ENCODE assay signal across 14 cellular contexts in the genomic region with DNA sequence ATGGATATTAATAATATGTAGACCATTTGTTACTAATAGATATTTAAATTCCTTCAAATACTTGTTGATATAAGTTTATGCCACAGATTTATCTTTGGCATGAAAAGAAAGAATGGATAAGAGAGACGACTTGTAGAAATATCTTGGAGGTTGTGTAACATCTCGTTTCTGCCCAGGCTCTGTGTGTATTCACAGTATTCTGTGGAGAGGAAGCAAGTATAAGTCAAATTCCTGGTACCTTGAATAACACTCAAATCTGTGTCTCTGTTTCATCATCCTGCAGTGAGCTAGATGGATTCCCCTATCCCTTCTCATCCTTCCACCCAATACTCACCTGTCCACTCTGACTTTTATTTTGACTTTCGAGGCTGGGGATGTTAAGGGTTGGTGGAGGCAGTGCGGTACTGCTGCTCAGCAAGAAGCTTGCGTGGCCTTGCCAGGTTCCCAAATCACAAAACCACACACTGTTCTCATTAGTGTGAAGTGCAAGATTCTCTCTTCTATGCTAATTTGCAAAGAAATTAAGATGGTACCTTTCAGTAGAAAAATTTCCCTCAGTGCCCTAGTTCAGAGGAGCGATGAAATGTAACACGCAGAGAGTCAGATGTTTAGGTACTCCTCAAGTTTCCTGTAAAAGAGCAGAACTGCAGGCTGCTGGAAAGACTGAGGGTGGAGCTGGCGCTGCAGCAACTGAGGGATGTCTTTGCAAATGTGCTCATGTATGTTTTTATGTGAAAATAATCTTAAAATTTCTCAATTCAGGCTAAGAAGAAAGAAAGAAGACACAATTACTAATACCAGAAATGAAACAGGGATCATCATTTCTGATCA. TPM values are rescaled to one million over a fixed set of nuclear protein-coding genes. Genes with fewer than 3 reads are reported as not detected.
A peak's percentile ranks its signal among the peaks of the same experiment; 100 is the strongest.
DNase-seq lines count a peak whose midpoint lies in the region; ATAC-seq, FAIRE-seq and TF ChIP-seq lines count a peak whose summit lies in the region.
"Had no signal": no experiment of that assay in that cellular context is flagged by ENCODE, and none has a peak within 500 bp of the region (broad histone marks: within the 10 kb centered on the region; RNA-seq: fewer than 3 reads in every experiment).

No MANE protein-coding gene starts in this region.

- in situ Hi-C loops in HepG2 (cut with HindIII; ENCODE audit: extremely low pct_ligation_motif_present, low pct_unique_long_range_greater_than_20kb) = no loop called here

- no peaks in the 10 kb centered on the region for H3K79me2 ChIP-seq in HepG2 (ENCODE audit: insufficient read depth, low read length)

- DNase-seq in HepG2 (ENCODE audit: low spot score) (no peak), caudate nucleus (lab: John Stamatoyannopoulos, UW) (peak in 34 of 61 donors; percentile 13 to 89 (median 34)), left kidney (ENCODE audit: low read depth, low spot score) (peak; percentile 64), NCI-H774 (lab: John Stamatoyannopoulos, UW) (no peak)
- no peak for DNase-seq in naive thymus-derived CD8-positive, alpha-beta T cell
- DNase-seq in natural killer cell treated with Interleukin-12 subunit alpha and Interleukin-12 subunit beta and Interleukin-15 and Interleukin-18, amount 100 ng/mL, for 72 hours (ENCODE audit: low spot score) = no peak
- DNase-seq: activated CD4-positive, alpha-beta T cell treated with anti-CD3 and anti-CD28 coated beads, Interleukin-2, amount 50 U/mL, for 48 hours; naive B cell; NCI-H2081 treated with DMSO at 0.1 percent for 48 hours had no signal

- TF ChIP-seq CTCF in liver (IDR thresholded peaks at IDR 0.05; ENCODE audit: low read depth, low read length, missing input control) = peak; percentile 8
- TF ChIP-seq CTCF in HepG2 (CRISPR knock-in tag; IDR thresholded peaks at IDR 0.05) = no peak

- no peaks in the 10 kb centered on the region for H3K36me3 ChIP-seq in liver (ENCODE audit: control insufficient read depth in 4 of 4, insufficient read depth in 3 of 4, low read depth in 1 of 4, low read length in 3 of 4)
- H3K36me3 ChIP-seq in HepG2 (replicated peaks in 1 of 2; ENCODE audit: control insufficient read depth in 1 of 2, insufficient read depth in 2 of 2, low read length in 2 of 2) = no peaks in the 10 kb centered on the region
- H3K36me3 ChIP-seq: BLaER1 treated with 17β-estradiol and CSF1 and Interleukin-3, amounts not matched to agents 10 nM and 100 nM had no signal

- H3K36me3 Mint-ChIP-seq in naive thymus-derived CD8-positive, alpha-beta T cell = no peaks in the 10 kb centered on the region
- H3K36me3 Mint-ChIP-seq in natural killer cell treated with Interleukin-12 subunit alpha and Interleukin-12 subunit beta and Interleukin-15 and Interleukin-18, amount 100 ng/mL, for 72 hours = no peaks in the 10 kb centered on the region
- H3K36me3 Mint-ChIP-seq: naive B cell had no signal

- H3K4me3 ChIP-seq in liver (ENCODE audit: low read depth in 1 of 3, low read length in 3 of 3) (no peak overlapping the region), HepG2 (replicated peaks in 1 of 3; ENCODE audit: insufficient read depth in 1 of 3, low read depth in 2 of 3, low read length in 3 of 3) (no peak overlapping the region)
- H3K4me3 ChIP-seq: BLaER1 treated with 17β-estradiol and CSF1 and Interleukin-3, amounts not matched to agents 10 nM and 100 nM had no signal

- TF ChIP-seq RAD21 in liver (IDR thresholded peaks at IDR 0.05) (peak; percentile 34 to 57), HepG2 (CRISPR knock-in tag; IDR thresholded peaks at IDR 0.05) (no peak)

- H3K4me1 ChIP-seq in liver (ENCODE audit: control insufficient read depth in 4 of 4, insufficient read depth in 4 of 4, low read length in 3 of 4) = no peaks in the 10 kb centered on the region
- H3K4me1 ChIP-seq in HepG2 (ENCODE audit: insufficient read depth, low read length) = no peaks in the 10 kb centered on the region

- peaks cover 5 to 28% (median 17%) of the 10 kb centered on the region in 5 donors for H3K27me3 Mint-ChIP-seq in naive thymus-derived CD8-positive, alpha-beta T cell
- H3K27me3 Mint-ChIP-seq in natural killer cell treated with Interleukin-12 subunit alpha and Interleukin-12 subunit beta and Interleukin-15 and Interleukin-18, amount 100 ng/mL, for 72 hours = peaks cover 23 to 39% of the 10 kb centered on the region in 2 donors

- H3K4me2 ChIP-seq in HepG2 (ENCODE audit: low read depth, low read length) = no peak overlapping the region
- H3K4me2 ChIP-seq: BLaER1 treated with 17β-estradiol and CSF1 and Interleukin-3, amounts not matched to agents 10 nM and 100 nM had no signal

- TF ChIP-seq EP300 in HepG2 (IDR thresholded peaks at IDR 0.05; ENCODE audit: low read depth in 2 of 2, low read length in 2 of 2) (no peak), HepG2 (CRISPR knock-in tag; IDR thresholded peaks at IDR 0.05; ENCODE audit: borderline replicate concordance) (no peak)

- intact Hi-C loops in HepG2 (cut with micrococcal nuclease; ENCODE audit: unreplicated experiment) = no loop called here

- H3K4me3 Mint-ChIP-seq in naive thymus-derived CD8-positive, alpha-beta T cell = no peak overlapping the region
- H3K4me3 Mint-ChIP-seq in natural killer cell treated with Interleukin-12 subunit alpha and Interleukin-12 subunit beta and Interleukin-15 and Interleukin-18, amount 100 ng/mL, for 72 hours = no peak overlapping the region
- H3K4me3 Mint-ChIP-seq: naive B cell had no signal

- ATAC-seq in HepG2 (no peak), HG02852 (IDR thresholded peaks at IDR 0.05; ENCODE audit: unreplicated experiment) (no peak)
- ATAC-seq in naive thymus-derived CD8-positive, alpha-beta T cell = no peak
- ATAC-seq in natural killer cell treated with Interleukin-12 subunit alpha and Interleukin-12 subunit beta and Interleukin-15 and Interleukin-18, amount 100 ng/mL, for 72 hours = no peak

- no peak overlapping the region for H2AFZ ChIP-seq in HepG2 (ENCODE audit: low read length)

- BruUV-seq in HepG2 (replicated peaks; lab: Mats Ljungman, UMichigan) = no TSS peak

- no peak overlapping the region for H3K27ac Mint-ChIP-seq in naive thymus-derived CD8-positive, alpha-beta T cell
- H3K27ac Mint-ChIP-seq in natural killer cell treated with Interleukin-12 subunit alpha and Interleukin-12 subunit beta and Interleukin-15 and Interleukin-18, amount 100 ng/mL, for 72 hours = no peak overlapping the region
- H3K27ac Mint-ChIP-seq: naive B cell had no signal

- CTCF ChIA-PET in HepG2 (lab: Yijun Ruan, JAX; ENCODE audit: low intra/inter-chr PET ratio, low total read pairs) = no interaction called here

- no peaks in the 10 kb centered on the region for H4K20me1 ChIP-seq in HepG2 (ENCODE audit: insufficient read depth, low read length)
- H4K20me1 ChIP-seq: BLaER1 treated with 17β-estradiol and CSF1 and Interleukin-3, amounts not matched to agents 10 nM and 100 nM had no signal

- H3K9me3 ChIP-seq in liver (ENCODE audit: control insufficient read depth in 4 of 4, low read length in 3 of 4) = no peaks in the 10 kb centered on the region
- no peaks in the 10 kb centered on the region for H3K9me3 ChIP-seq in HepG2 (ENCODE audit: low read length)
- H3K9me3 ChIP-seq: BLaER1 treated with 17β-estradiol and CSF1 and Interleukin-3, amounts not matched to agents 10 nM and 100 nM had no signal

- H3K9ac ChIP-seq in liver (ENCODE audit: low read depth in 1 of 2, low read length in 2 of 2) (no peak overlapping the region), HepG2 (ENCODE audit: insufficient read depth, low read depth, low read length) (no peak overlapping the region)
- H3K9ac ChIP-seq: BLaER1 treated with 17β-estradiol and CSF1 and Interleukin-3, amounts not matched to agents 10 nM and 100 nM had no signal

- H3K4me1 Mint-ChIP-seq in naive thymus-derived CD8-positive, alpha-beta T cell = no peaks in the 10 kb centered on the region
- no peaks in the 10 kb centered on the region for H3K4me1 Mint-ChIP-seq in natural killer cell treated with Interleukin-12 subunit alpha and Interleukin-12 subunit beta and Interleukin-15 and Interleukin-18, amount 100 ng/mL, for 72 hours (ENCODE audit: low read depth in 2 of 2)
- H3K4me1 Mint-ChIP-seq: naive B cell had no signal

- POLR2A ChIA-PET in HepG2 (lab: Yijun Ruan, JAX) = no interaction called here
- POLR2A ChIA-PET in naive thymus-derived CD8-positive, alpha-beta T cell (lab: Charles Lee) = no interaction called here

- H3K27ac ChIP-seq in liver (ENCODE audit: low read depth in 1 of 2, low read length in 2 of 2) (no peak overlapping the region), HepG2 (ENCODE audit: extremely low read length, insufficient read depth, low read length) (no peak overlapping the region), caudate nucleus (ENCODE audit: low read depth, low read length) (peak overlapping the region; percentile 40)
- H3K27ac ChIP-seq: BLaER1 treated with 17β-estradiol and CSF1 and Interleukin-3, amounts not matched to agents 10 nM and 100 nM had no signal

- no peak for FAIRE-seq in HepG2 (lab: Jason Lieb, UNC)

- WGBS in liver = 62% methylated on average over 8 of the region's 8 CpGs
- WGBS in HepG2 (ENCODE audit: low lambda C conversion rate) = 14% methylated on average over 8 of the region's 8 CpGs

- no peaks in the 10 kb centered on the region for H3K27me3 ChIP-seq in liver (ENCODE audit: control insufficient read depth in 4 of 4, insufficient read depth in 4 of 4, low read length in 3 of 4)
- H3K27me3 ChIP-seq in HepG2 (ENCODE audit: control insufficient read depth in 1 of 2, insufficient read depth in 2 of 2, low read length in 2 of 2) = peaks cover 0 to 6% of the 10 kb centered on the region in 2 experiments; a peak in 1 of 5 replicates
- H3K27me3 ChIP-seq: BLaER1 treated with 17β-estradiol and CSF1 and Interleukin-3, amounts not matched to agents 10 nM and 100 nM had no signal

- TF ChIP-seq POLR2A in HepG2 (IDR thresholded peaks at IDR 0.05; ENCODE audit: insufficient read depth in 1 of 2, low read depth in 2 of 2, low read length in 2 of 2) = no peak

- H3K9me3 Mint-ChIP-seq in naive thymus-derived CD8-positive, alpha-beta T cell = peaks cover 0 to 2% (median 0%) of the 10 kb centered on the region in 9 donors
- H3K9me3 Mint-ChIP-seq in natural killer cell treated with Interleukin-12 subunit alpha and Interleukin-12 subunit beta and Interleukin-15 and Interleukin-18, amount 100 ng/mL, for 72 hours = no peaks in the 10 kb centered on the region

RNA-seq across cellular contexts. Expression of a gene that starts 42.6 kb away (rescaled TPM):
- total RNA-seq in liver (under 1 TPM; 0.23 to 0.25 TPM), HepG2 (2016; rRNA removed; fragmentation: Illumina TruSeq; extraction: Trizol) (4.3 and 5.9 TPM in 2 replicates)
- polyA plus RNA-seq in liver (under 1 TPM in 1 of 2 donors, not detected in 1; 0.05 TPM), HepG2 (2011; rRNA removed) (7.6 and 7.7 TPM in 2 replicates)
- total RNA-seq in HepG2 (2016; cell fraction: cytosol; rRNA removed; fragmentation: Illumina TruSeq; extraction: Trizol; ENCODE audit: low read depth) = 2.6 and 3.4 TPM in 2 replicates
- total RNA-seq in HepG2 (2016; cell fraction: insoluble cytoplasmic fraction; rRNA removed; fragmentation: Illumina TruSeq; extraction: Trizol) = 4.7 and 4.8 TPM in 2 replicates
- 3.3 and 4.8 TPM in 2 replicates for total RNA-seq in HepG2 (2016; cell fraction: membrane; rRNA removed; fragmentation: Illumina TruSeq; extraction: Trizol)
- total RNA-seq in HepG2 (2016; cell fraction: nucleus; rRNA removed; fragmentation: Illumina TruSeq; extraction: Trizol) = 18.3 and 18.4 TPM in 2 replicates
- 0.44 and 0.48 TPM in 2 replicates for polyA plus RNA-seq in HepG2 (2011; cell fraction: cytosol; rRNA removed)
- 11.2 and 13.8 TPM in 2 replicates for polyA plus RNA-seq in HepG2 (2011; cell fraction: nucleus; rRNA removed)
- polyA plus RNA-seq in HepG2 (2012) = 1.5 and 3.2 TPM in 2 replicates
- polyA plus RNA-seq in HepG2 (2016; cell fraction: cytosol; fragmentation: Illumina TruSeq; extraction: Trizol; ENCODE audit: low read depth) = 0.05 and 0.08 TPM in 2 replicates
- 3.4 and 4.2 TPM in 2 replicates for polyA plus RNA-seq in HepG2 (2016; cell fraction: insoluble cytoplasmic fraction; fragmentation: Illumina TruSeq; extraction: Trizol; ENCODE audit: low read depth)
- 0.14 and 0.19 TPM in 2 replicates for polyA plus RNA-seq in HepG2 (2016; cell fraction: membrane; fragmentation: Illumina TruSeq; extraction: Trizol; ENCODE audit: low read depth)
- polyA plus RNA-seq in HepG2 (2016; cell fraction: nucleus; fragmentation: Illumina TruSeq; extraction: Trizol; ENCODE audit: insufficient read depth, low read depth) = 13.6 and 16.1 TPM in 2 replicates
- polyA minus RNA-seq in HepG2 (2011; rRNA and poly(A)+ RNA removed; ENCODE audit: low replicate concordance) = 5.3 and 5.4 TPM in 2 replicates
- polyA minus RNA-seq in HepG2 (2011; cell fraction: cytosol; rRNA and poly(A)+ RNA removed) = 3.0 and 4.0 TPM in 2 replicates
- polyA minus RNA-seq in HepG2 (2011; cell fraction: nucleus; rRNA and poly(A)+ RNA removed) = 38.9 and 55.6 TPM in 2 replicates
- total RNA-seq in naive thymus-derived CD8-positive, alpha-beta T cell = 1 to 10 TPM; 1.5 to 2.8 TPM
- polyA plus RNA-seq in naive thymus-derived CD8-positive, alpha-beta T cell = 1 to 10 TPM in 1 of 3 donors, under 1 TPM in 1, not detected in 1; 0.71 to 1.3 TPM
- total RNA-seq in natural killer cell treated with Interleukin-12 subunit alpha and Interleukin-12 subunit beta and Interleukin-15 and Interleukin-18, amount 100 ng/mL, for 72 hours = 1 to 10 TPM in 1 of 2 donors, not detected in 1; 2.7 TPM
- total RNA-seq: SK-MEL-5 had no signal

RNA-seq across cellular contexts. Expression of a gene that starts 57.0 kb away (rescaled TPM):
- total RNA-seq in liver (not detected), HepG2 (2016; rRNA removed; fragmentation: Illumina TruSeq; extraction: Trizol) (not detected in 2 replicates)
- polyA plus RNA-seq in liver (not detected), HepG2 (2011; rRNA removed) (not detected in 2 replicates)
- not detected in 2 replicates for total RNA-seq in HepG2 (2016; cell fraction: cytosol; rRNA removed; fragmentation: Illumina TruSeq; extraction: Trizol; ENCODE audit: low read depth)
- total RNA-seq in HepG2 (2016; cell fraction: insoluble cytoplasmic fraction; rRNA removed; fragmentation: Illumina TruSeq; extraction: Trizol) = not detected in 2 replicates
- total RNA-seq in HepG2 (2016; cell fraction: membrane; rRNA removed; fragmentation: Illumina TruSeq; extraction: Trizol) = not detected in 2 replicates
- not detected in 2 replicates for total RNA-seq in HepG2 (2016; cell fraction: nucleus; rRNA removed; fragmentation: Illumina TruSeq; extraction: Trizol)
- polyA plus RNA-seq in HepG2 (2011; cell fraction: cytosol; rRNA removed) = not detected in 2 replicates
- polyA plus RNA-seq in HepG2 (2011; cell fraction: nucleus; rRNA removed) = not detected in 2 replicates
- polyA plus RNA-seq in HepG2 (2012) = not detected in 2 replicates
- not detected in 2 replicates for polyA plus RNA-seq in HepG2 (2016; cell fraction: cytosol; fragmentation: Illumina TruSeq; extraction: Trizol; ENCODE audit: low read depth)
- not detected in 2 replicates for polyA plus RNA-seq in HepG2 (2016; cell fraction: insoluble cytoplasmic fraction; fragmentation: Illumina TruSeq; extraction: Trizol; ENCODE audit: low read depth)
- not detected in 2 replicates for polyA plus RNA-seq in HepG2 (2016; cell fraction: membrane; fragmentation: Illumina TruSeq; extraction: Trizol; ENCODE audit: low read depth)
- not detected in 2 replicates for polyA plus RNA-seq in HepG2 (2016; cell fraction: nucleus; fragmentation: Illumina TruSeq; extraction: Trizol; ENCODE audit: insufficient read depth, low read depth)
- polyA minus RNA-seq in HepG2 (2011; rRNA and poly(A)+ RNA removed; ENCODE audit: low replicate concordance) = not detected in 2 replicates
- polyA minus RNA-seq in HepG2 (2011; cell fraction: cytosol; rRNA and poly(A)+ RNA removed) = not detected in 2 replicates
- polyA minus RNA-seq in HepG2 (2011; cell fraction: nucleus; rRNA and poly(A)+ RNA removed) = not detected in 2 replicates
- not detected for total RNA-seq in naive thymus-derived CD8-positive, alpha-beta T cell
- polyA plus RNA-seq in naive thymus-derived CD8-positive, alpha-beta T cell = not detected
- not detected for total RNA-seq in natural killer cell treated with Interleukin-12 subunit alpha and Interleukin-12 subunit beta and Interleukin-15 and Interleukin-18, amount 100 ng/mL, for 72 hours
- total RNA-seq: SK-MEL-5, urinary bladder had no signal
- polyA plus RNA-seq: urinary bladder had no signal

Comparison
In these comparisons a context has a peak if more than half of its experiments do, and no peak if none do; other contexts are left out.
1. DNase-seq: peak in caudate nucleus (34 of 61) and left kidney (single experiment); none in HepG2 (single experiment), NCI-H774 (single experiment), naive thymus-derived CD8-positive, alpha-beta T cell (0 of 10) and natural killer cell treated with Interleukin-12 subunit alpha and Interleukin-12 subunit beta and Interleukin-15 and Interleukin-18, amount 100 ng/mL, for 72 hours (single experiment).